14 cellular contexts compared by ENCODE assay signal in genomic region chr2:26763019-26763418, GRCh38. TPM values are rescaled to one million over a fixed set of nuclear protein-coding genes. Genes with fewer than 3 reads are reported as not detected.
A peak's percentile ranks its signal among the peaks of the same experiment; 100 is the strongest.
DNase-seq lines count a peak whose midpoint lies in the region; ATAC-seq and TF ChIP-seq lines count a peak whose summit lies in the region.
"Had no signal": no experiment of that assay in that cellular context is flagged by ENCODE, and none has a peak within 500 bp of the region (broad histone marks: within the 10 kb centered on the region; RNA-seq: fewer than 3 reads in every experiment).

No MANE protein-coding gene starts in this region.

- no peak overlapping the region for H3K4me3 ChIP-seq in DND-41 (ENCODE audit: low read depth in 1 of 2, low read length in 2 of 2)
- H3K4me3 ChIP-seq in naive thymus-derived CD4-positive, alpha-beta T cell (ENCODE audit: low read length) = no peak overlapping the region
- H3K4me3 ChIP-seq in psoas muscle = no peak overlapping the region

- no peak for DNase-seq in T-helper 1 cell
- DNase-seq in DND-41 = no peak
- no peak for DNase-seq in naive thymus-derived CD4-positive, alpha-beta T cell
- DNase-seq in nucleus accumbens (lab: John Stamatoyannopoulos, UW) = no peak
- DNase-seq in psoas muscle = no peak
- DNase-seq: anterior cingulate cortex, dermis blood vessel endothelial cell, hypothalamus, Kasumi-1, left lung, NCI-H510A treated with DMSO at 0.1 percent for 48 hours had no signal

- H3K27ac Mint-ChIP-seq in T-helper 1 cell treated with Interleukin-12 subunit alpha and Interleukin-12 subunit beta and Interleukin-4 antibody, amounts not matched to agents 30 μg/mL and 1 μg/mL, for 36 hours = no peak overlapping the region
- H3K27ac Mint-ChIP-seq in activated T-helper 17 cell treated with anti-CD3 and anti-CD28 coated beads, Interleukin-2, amount 50 U/mL, for 72 hours = peak overlapping the region; percentile 98
- peak overlapping the region in 6 of 9 donors; percentile 9 to 92 (median 82) for H3K27ac Mint-ChIP-seq in naive thymus-derived CD4-positive, alpha-beta T cell

- peaks cover 3% of the 10 kb centered on the region; the same call in 1 of the 2 replicates for H3K36me3 ChIP-seq in DND-41 (ENCODE audit: insufficient read depth, low read length)
- peaks cover 0 to 6% (median 0%) of the 10 kb centered on the region in 3 experiments for H3K36me3 ChIP-seq in naive thymus-derived CD4-positive, alpha-beta T cell (ENCODE audit: control insufficient read depth in 2 of 3, insufficient read depth in 3 of 3, low read length in 3 of 3)
- no peaks in the 10 kb centered on the region for H3K36me3 ChIP-seq in psoas muscle (ENCODE audit: insufficient read depth in 1 of 2, low read depth in 1 of 2)

- TF ChIP-seq CTCF in DND-41 (IDR thresholded peaks at IDR 0.05; ENCODE audit: borderline replicate concordance, extremely low read depth, low read length, poor library complexity, severe bottlenecking) (no peak), psoas muscle (IDR thresholded peaks at IDR 0.05) (no peak)

- CTCF ChIA-PET in naive thymus-derived CD4-positive, alpha-beta T cell (lab: Charles Lee) = no interaction called here

- peaks cover 14% of the 10 kb centered on the region for H3K4me1 Mint-ChIP-seq in T-helper 1 cell treated with Interleukin-12 subunit alpha and Interleukin-12 subunit beta and Interleukin-4 antibody, amounts not matched to agents 30 μg/mL and 1 μg/mL, for 36 hours (ENCODE audit: low read depth)
- peaks cover 17% of the 10 kb centered on the region for H3K4me1 Mint-ChIP-seq in activated T-helper 17 cell treated with anti-CD3 and anti-CD28 coated beads, Interleukin-2, amount 50 U/mL, for 72 hours
- H3K4me1 Mint-ChIP-seq in naive thymus-derived CD4-positive, alpha-beta T cell = peaks cover 21 to 45% (median 31%) of the 10 kb centered on the region in 7 donors

- H3K27ac ChIP-seq in DND-41 (ENCODE audit: low read length) (no peak overlapping the region), psoas muscle (no peak overlapping the region)
- H3K27ac ChIP-seq in naive thymus-derived CD4-positive, alpha-beta T cell (ENCODE audit: low read depth, low read length) = no peak overlapping the region

- H3K27me3 ChIP-seq in DND-41 (ENCODE audit: insufficient read depth, low read length, poor library complexity) (no peaks in the 10 kb centered on the region), psoas muscle (ENCODE audit: insufficient read depth in 3 of 3, low read length in 2 of 3) (no peaks in the 10 kb centered on the region)
- no peaks in the 10 kb centered on the region for H3K27me3 ChIP-seq in naive thymus-derived CD4-positive, alpha-beta T cell (ENCODE audit: control insufficient read depth in 2 of 2, insufficient read depth in 2 of 2, low read length in 2 of 2)
- H3K27me3 ChIP-seq: left lung had no signal

- intact Hi-C loops in naive thymus-derived CD4-positive, alpha-beta T cell (cut with micrococcal nuclease) = loop anchor here (5.0 to 10.0 kb wide), 5 partner anchors 416 to 1791 kb away; partner anchors contain the start of genes ADGRF3 (in 2 of the 2), SELENOI (in 2 of the 2), BABAM2 (in 1 of the 2) and DNAJC27 (in 1 of the 2)
- intact Hi-C loops in psoas muscle (cut with DNase I) = no loop called here

- H3K9me3 ChIP-seq in DND-41 (ENCODE audit: insufficient read depth, low read length, severe bottlenecking) (no peaks in the 10 kb centered on the region), psoas muscle (no peaks in the 10 kb centered on the region)
- H3K9me3 ChIP-seq in naive thymus-derived CD4-positive, alpha-beta T cell (ENCODE audit: control insufficient read depth in 2 of 3, low read length in 3 of 3) = no peaks in the 10 kb centered on the region
- H3K9me3 ChIP-seq: left lung had no signal

- peak overlapping the region; percentile 96 for H3K4me3 Mint-ChIP-seq in T-helper 1 cell treated with Interleukin-12 subunit alpha and Interleukin-12 subunit beta and Interleukin-4 antibody, amounts not matched to agents 30 μg/mL and 1 μg/mL, for 36 hours
- H3K4me3 Mint-ChIP-seq in activated T-helper 17 cell treated with anti-CD3 and anti-CD28 coated beads, Interleukin-2, amount 50 U/mL, for 72 hours = peak overlapping the region; percentile 97
- peak overlapping the region; percentile 85 to 97 (median 94) for H3K4me3 Mint-ChIP-seq in naive thymus-derived CD4-positive, alpha-beta T cell

- H3K4me1 ChIP-seq in DND-41 (ENCODE audit: insufficient read depth, low read length) (peaks cover 33% of the 10 kb centered on the region), psoas muscle (peaks cover 32% of the 10 kb centered on the region)
- peaks cover 23% of the 10 kb centered on the region in 2 donors for H3K4me1 ChIP-seq in naive thymus-derived CD4-positive, alpha-beta T cell (ENCODE audit: control insufficient read depth in 2 of 2, insufficient read depth in 2 of 2, low read length in 2 of 2)

- peaks cover 40% of the 10 kb centered on the region for H3K79me2 ChIP-seq in DND-41 (ENCODE audit: insufficient read depth, low read length)

- H3K9ac ChIP-seq in DND-41 (ENCODE audit: low read depth, low read length) = no peak overlapping the region

- ATAC-seq in DND-41 (ENCODE audit: insufficient read depth, low read depth) = no peak
- ATAC-seq in activated T-helper 17 cell treated with anti-CD3 and anti-CD28 coated beads, Interleukin-2, amount 50 U/mL, for 72 hours (replicated peaks) = no peak
- ATAC-seq in naive thymus-derived CD4-positive, alpha-beta T cell = no peak
- no peak for ATAC-seq in psoas muscle
- ATAC-seq in GM19351 (IDR thresholded peaks at IDR 0.05; ENCODE audit: unreplicated experiment) = no peak
- ATAC-seq: left lung had no signal

- 0 out of 2 replicates have a peak overlapping the region, but pooled peaks have one; percentile 99 for H2AFZ ChIP-seq in DND-41 (ENCODE audit: low read depth, low read length)

- 95 to 97% (median 96%) methylated on average over 10 of the region's 10 CpGs for WGBS in psoas muscle, 3 donors

- no peaks in the 10 kb centered on the region for H3K9me3 Mint-ChIP-seq in T-helper 1 cell treated with Interleukin-12 subunit alpha and Interleukin-12 subunit beta and Interleukin-4 antibody, amounts not matched to agents 30 μg/mL and 1 μg/mL, for 36 hours
- no peaks in the 10 kb centered on the region for H3K9me3 Mint-ChIP-seq in activated T-helper 17 cell treated with anti-CD3 and anti-CD28 coated beads, Interleukin-2, amount 50 U/mL, for 72 hours
- peaks cover 0 to 1% (median 0%) of the 10 kb centered on the region in 11 donors for H3K9me3 Mint-ChIP-seq in naive thymus-derived CD4-positive, alpha-beta T cell

- POLR2A ChIA-PET in naive thymus-derived CD4-positive, alpha-beta T cell (lab: Charles Lee) = interaction anchor here (0.5 to 0.6 kb wide), 3 partner anchors 81 to 211 kb away, joined by 3 to 5 read pairs (median 3); no protein-coding TSS in a partner anchor

- H3K36me3 Mint-ChIP-seq in T-helper 1 cell treated with Interleukin-12 subunit alpha and Interleukin-12 subunit beta and Interleukin-4 antibody, amounts not matched to agents 30 μg/mL and 1 μg/mL, for 36 hours (ENCODE audit: low read depth) = peaks cover 2% of the 10 kb centered on the region
- peaks cover 7% of the 10 kb centered on the region for H3K36me3 Mint-ChIP-seq in activated T-helper 17 cell treated with anti-CD3 and anti-CD28 coated beads, Interleukin-2, amount 50 U/mL, for 72 hours (ENCODE audit: low read depth)
- H3K36me3 Mint-ChIP-seq in naive thymus-derived CD4-positive, alpha-beta T cell = peaks cover 0 to 3% (median 0%) of the 10 kb centered on the region in 5 donors

- peak overlapping the region; percentile 89; the same call in 1 of the 2 replicates for H3K4me2 ChIP-seq in DND-41 (ENCODE audit: insufficient read depth, low read length)

- peaks cover 24% of the 10 kb centered on the region for H4K20me1 ChIP-seq in DND-41 (ENCODE audit: insufficient read depth, low read length)

- H3K27me3 Mint-ChIP-seq in T-helper 1 cell treated with Interleukin-12 subunit alpha and Interleukin-12 subunit beta and Interleukin-4 antibody, amounts not matched to agents 30 μg/mL and 1 μg/mL, for 36 hours (ENCODE audit: low read depth) = peaks cover 8% of the 10 kb centered on the region
- no peaks in the 10 kb centered on the region for H3K27me3 Mint-ChIP-seq in activated T-helper 17 cell treated with anti-CD3 and anti-CD28 coated beads, Interleukin-2, amount 50 U/mL, for 72 hours
- peaks cover 0 to 6% (median 0%) of the 10 kb centered on the region in 5 donors for H3K27me3 Mint-ChIP-seq in naive thymus-derived CD4-positive, alpha-beta T cell

RNA-seq across cellular contexts. Expression of gene SLC35F6, which starts 1.1 kb away (rescaled TPM):
- total RNA-seq in activated T-helper 17 cell treated with anti-CD3 and anti-CD28 coated beads, Interleukin-2, amount 50 U/mL, for 72 hours = 10 to 100 TPM in 1 of 2 donors, 1 to 10 TPM in 1; 8.2 to 15.0 TPM
- total RNA-seq in naive thymus-derived CD4-positive, alpha-beta T cell = 10 to 100 TPM; 17.3 to 22.5 (median 19.9) TPM
- polyA plus RNA-seq in naive thymus-derived CD4-positive, alpha-beta T cell = 1 to 10 TPM; 4.7 to 6.6 TPM
- 10 to 100 TPM; 15.0 to 32.5 (median 24.4) TPM for total RNA-seq in psoas muscle
- 10 to 100 TPM; 14.8 to 40.2 (median 25.1) TPM for polyA plus RNA-seq in psoas muscle

RNA-seq across cellular contexts. Expression of gene CENPA, which starts 22.8 kb away (rescaled TPM):
- total RNA-seq in activated T-helper 17 cell treated with anti-CD3 and anti-CD28 coated beads, Interleukin-2, amount 50 U/mL, for 72 hours = 10 to 100 TPM; 24.3 to 36.1 TPM
- 10 to 100 TPM in 1 of 5 experiments, under 1 TPM in 2, not detected in 2; 0.37 to 25.6 (median 0.73) TPM for total RNA-seq in naive thymus-derived CD4-positive, alpha-beta T cell
- not detected for polyA plus RNA-seq in naive thymus-derived CD4-positive, alpha-beta T cell
- not detected for total RNA-seq in psoas muscle
- polyA plus RNA-seq in psoas muscle = under 1 TPM in 2 of 3 donors, not detected in 1; 0.12 to 0.23 TPM

Comparison
In these comparisons a context has a peak if more than half of its experiments do, and no peak if none do; other contexts are left out.
1. intact Hi-C loops: an anchor here in naive thymus-derived CD4-positive, alpha-beta T cell (5.0 to 10.0 kb wide); none called in psoas muscle.